Comparison of ENCODE assay signal across 1 cellular context in genomic region chr1:9705337-9706098, GRCh38.
TF ChIP-seq lines count a peak whose summit lies in the region.

No MANE protein-coding gene starts in this region.

TF ChIP-seq in GM12878, 131 proteins besides CTCF, POLR2A, EP300 and RAD21:
- peak; percentile 31 for TF ChIP-seq BCL3 (IDR thresholded peaks at IDR 0.05; ENCODE audit: borderline replicate concordance, insufficient read depth, low read depth, low read length, poor library complexity, severe bottlenecking)
- TF ChIP-seq BCL11A (IDR thresholded peaks at IDR 0.05; ENCODE audit: low read depth, low read length) = no peak
- no peak for TF ChIP-seq TARDBP (IDR thresholded peaks at IDR 0.05; ENCODE audit: borderline replicate concordance)
- no peak for TF ChIP-seq RFX5 (IDR thresholded peaks at IDR 0.05; ENCODE audit: low read depth, low read length)
TF ChIP-seq in GM12878: peak in this region for 1.
